ENCODE assay signal across 1 cellular context in the genomic region with DNA sequence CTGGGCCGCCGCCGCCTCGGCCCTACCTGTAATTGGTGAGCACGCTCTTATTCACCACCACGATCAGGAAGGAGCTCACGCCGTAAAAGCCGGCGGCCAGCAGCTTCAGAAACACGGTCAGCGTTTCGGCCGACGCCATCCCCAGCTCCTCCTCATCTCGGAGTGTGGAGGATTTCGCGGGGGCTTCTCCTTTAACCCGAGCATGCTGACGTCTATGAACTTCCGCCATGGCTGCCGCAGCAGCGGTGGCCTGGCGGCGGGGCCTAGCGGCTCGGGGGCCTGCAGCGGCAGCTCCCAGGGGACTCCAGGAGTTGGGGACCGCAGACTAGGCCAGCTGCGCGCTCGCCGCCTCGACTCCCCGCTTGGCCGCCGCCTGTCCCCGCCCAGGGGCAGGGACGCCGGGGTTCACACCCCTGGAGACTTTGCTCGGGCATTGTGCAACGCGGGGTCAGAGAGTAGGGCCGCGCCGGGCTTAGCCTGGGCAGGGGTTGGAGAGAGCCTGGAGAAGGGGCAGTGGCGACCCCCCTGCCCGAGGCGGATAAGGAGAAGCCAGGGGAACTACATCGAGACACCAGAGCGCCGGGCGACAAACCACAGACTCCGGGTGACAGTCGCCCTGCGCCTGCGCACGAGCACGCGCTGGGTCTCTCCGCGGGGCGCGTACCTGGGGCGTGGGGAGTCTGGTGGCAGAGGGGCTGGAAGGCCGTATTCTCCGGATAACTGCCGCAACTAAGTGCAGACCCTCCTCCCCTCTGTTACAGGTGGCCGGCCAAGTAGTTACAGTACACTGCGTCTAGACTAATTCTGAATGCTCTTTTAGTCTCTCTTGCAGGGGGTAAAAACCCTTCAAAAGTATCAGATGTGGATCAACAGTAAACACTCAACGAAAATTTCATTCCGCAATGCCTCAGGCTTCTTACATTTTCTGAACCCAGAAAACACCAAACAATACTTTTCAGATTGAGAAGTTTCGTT.
TF ChIP-seq lines count a peak whose summit lies in the region.

SLC35D1 (minus strand) TSS at position 364 of the 975 bp plus-strand sequence; CDS start at position 229, 135 bp downstream.

TF ChIP-seq in HepG2, 621 proteins besides CTCF, POLR2A, EP300 and RAD21 (continued from another document and continues in another):
- TF ChIP-seq, protein P1, sequence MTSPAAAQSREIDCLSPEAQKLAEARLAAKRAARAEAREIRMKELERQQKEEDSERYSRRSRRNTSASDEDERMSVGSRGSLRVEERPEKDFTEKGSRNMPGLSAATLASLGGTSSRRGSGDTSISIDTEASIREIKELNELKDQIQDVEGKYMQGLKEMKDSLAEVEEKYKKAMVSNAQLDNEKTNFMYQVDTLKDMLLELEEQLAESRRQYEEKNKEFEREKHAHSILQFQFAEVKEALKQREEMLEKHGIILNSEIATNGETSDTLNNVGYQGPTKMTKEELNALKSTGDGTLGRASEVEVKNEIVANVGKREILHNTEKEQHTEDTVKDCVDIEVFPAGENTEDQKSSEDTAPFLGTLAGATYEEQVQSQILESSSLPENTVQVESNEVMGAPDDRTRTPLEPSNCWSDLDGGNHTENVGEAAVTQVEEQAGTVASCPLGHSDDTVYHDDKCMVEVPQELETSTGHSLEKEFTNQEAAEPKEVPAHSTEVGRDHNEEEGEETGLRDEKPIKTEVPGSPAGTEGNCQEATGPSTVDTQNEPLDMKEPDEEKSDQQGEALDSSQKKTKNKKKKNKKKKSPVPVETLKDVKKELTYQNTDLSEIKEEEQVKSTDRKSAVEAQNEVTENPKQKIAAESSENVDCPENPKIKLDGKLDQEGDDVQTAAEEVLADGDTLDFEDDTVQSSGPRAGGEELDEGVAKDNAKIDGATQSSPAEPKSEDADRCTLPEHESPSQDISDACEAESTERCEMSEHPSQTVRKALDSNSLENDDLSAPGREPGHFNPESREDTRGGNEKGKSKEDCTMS (CRISPR knock-in tag; conservative IDR thresholded peaks at IDR 0.05), result no peak
- no peak for TF ChIP-seq ZFP36L2 (CRISPR knock-in tag; IDR thresholded peaks at IDR 0.05)
- TF ChIP-seq ZNF772 (CRISPR knock-in tag; IDR thresholded peaks at IDR 0.05), result peak; percentile 94
- TF ChIP-seq KLF16 (CRISPR knock-in tag; IDR thresholded peaks at IDR 0.05), result peak in 1 of 2 experiments; percentile 67; a peak in 1 of 4 replicates
- no peak; the same call in 1 of the 2 replicates for TF ChIP-seq ZFP36L1 (CRISPR knock-in tag; IDR thresholded peaks at IDR 0.05)
- TF ChIP-seq ZNF782 (CRISPR knock-in tag; IDR thresholded peaks at IDR 0.05; ENCODE audit: borderline replicate concordance), result peak; percentile 53; the same call in 1 of the 2 replicates
- TF ChIP-seq ZFP82 (CRISPR knock-in tag; IDR thresholded peaks at IDR 0.05; ENCODE audit: borderline replicate concordance), result peak; percentile 61; the same call in 1 of the 2 replicates
- 0 out of 2 replicates have a peak, but pooled peaks have one; percentile 74 for TF ChIP-seq ZSCAN22 (CRISPR knock-in tag; IDR thresholded peaks at IDR 0.05)
- TF ChIP-seq ZNF580 (CRISPR knock-in tag; IDR thresholded peaks at IDR 0.05; ENCODE audit: borderline replicate concordance, low read depth), result no peak; the same call in 1 of the 2 replicates
- TF ChIP-seq ZNF558 (CRISPR knock-in tag; IDR thresholded peaks at IDR 0.05; ENCODE audit: borderline replicate concordance), result peak; percentile 15; the same call in 1 of the 2 replicates
- TF ChIP-seq GATAD1 (CRISPR knock-in tag; IDR thresholded peaks at IDR 0.05), result peak; percentile 45; the same call in 1 of the 2 replicates
- TF ChIP-seq ZFYVE20 (CRISPR knock-in tag; IDR thresholded peaks at IDR 0.05; ENCODE audit: borderline replicate concordance, low read depth), result 0 out of 2 replicates have a peak, but pooled peaks have one; percentile 37
- TF ChIP-seq ZNF367 (CRISPR knock-in tag; IDR thresholded peaks at IDR 0.05; ENCODE audit: borderline replicate concordance), result no peak
- TF ChIP-seq AKAP8 (CRISPR knock-in tag; IDR thresholded peaks at IDR 0.05), result no peak
- TF ChIP-seq RXRB (CRISPR knock-in tag; IDR thresholded peaks at IDR 0.05; ENCODE audit: borderline replicate concordance), result peak; percentile 52; the same call in 1 of the 2 replicates
- TF ChIP-seq PRDM15 (CRISPR knock-in tag; IDR thresholded peaks at IDR 0.05), result no peak; the same call in 1 of the 2 replicates
- TF ChIP-seq, protein P2, sequence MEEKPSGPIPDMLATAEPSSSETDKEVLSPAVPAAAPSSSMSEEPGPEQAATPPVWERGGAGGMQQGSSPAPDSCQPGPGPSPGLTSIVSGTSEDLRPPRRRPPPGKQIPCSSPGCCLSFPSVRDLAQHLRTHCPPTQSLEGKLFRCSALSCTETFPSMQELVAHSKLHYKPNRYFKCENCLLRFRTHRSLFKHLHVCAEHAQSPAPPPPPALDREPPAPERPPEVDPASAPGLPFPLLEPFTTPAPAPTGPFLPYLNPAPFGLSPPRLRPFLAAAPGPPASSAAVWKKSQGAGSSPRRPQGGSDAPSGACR (CRISPR knock-in tag; IDR thresholded peaks at IDR 0.05), result peak; percentile 50; the same call in 1 of the 2 replicates
- TF ChIP-seq MYC (CRISPR knock-in tag; IDR thresholded peaks at IDR 0.05; ENCODE audit: borderline replicate concordance), result peak; percentile 79; the same call in 1 of the 2 replicates
- TF ChIP-seq, protein P3, sequence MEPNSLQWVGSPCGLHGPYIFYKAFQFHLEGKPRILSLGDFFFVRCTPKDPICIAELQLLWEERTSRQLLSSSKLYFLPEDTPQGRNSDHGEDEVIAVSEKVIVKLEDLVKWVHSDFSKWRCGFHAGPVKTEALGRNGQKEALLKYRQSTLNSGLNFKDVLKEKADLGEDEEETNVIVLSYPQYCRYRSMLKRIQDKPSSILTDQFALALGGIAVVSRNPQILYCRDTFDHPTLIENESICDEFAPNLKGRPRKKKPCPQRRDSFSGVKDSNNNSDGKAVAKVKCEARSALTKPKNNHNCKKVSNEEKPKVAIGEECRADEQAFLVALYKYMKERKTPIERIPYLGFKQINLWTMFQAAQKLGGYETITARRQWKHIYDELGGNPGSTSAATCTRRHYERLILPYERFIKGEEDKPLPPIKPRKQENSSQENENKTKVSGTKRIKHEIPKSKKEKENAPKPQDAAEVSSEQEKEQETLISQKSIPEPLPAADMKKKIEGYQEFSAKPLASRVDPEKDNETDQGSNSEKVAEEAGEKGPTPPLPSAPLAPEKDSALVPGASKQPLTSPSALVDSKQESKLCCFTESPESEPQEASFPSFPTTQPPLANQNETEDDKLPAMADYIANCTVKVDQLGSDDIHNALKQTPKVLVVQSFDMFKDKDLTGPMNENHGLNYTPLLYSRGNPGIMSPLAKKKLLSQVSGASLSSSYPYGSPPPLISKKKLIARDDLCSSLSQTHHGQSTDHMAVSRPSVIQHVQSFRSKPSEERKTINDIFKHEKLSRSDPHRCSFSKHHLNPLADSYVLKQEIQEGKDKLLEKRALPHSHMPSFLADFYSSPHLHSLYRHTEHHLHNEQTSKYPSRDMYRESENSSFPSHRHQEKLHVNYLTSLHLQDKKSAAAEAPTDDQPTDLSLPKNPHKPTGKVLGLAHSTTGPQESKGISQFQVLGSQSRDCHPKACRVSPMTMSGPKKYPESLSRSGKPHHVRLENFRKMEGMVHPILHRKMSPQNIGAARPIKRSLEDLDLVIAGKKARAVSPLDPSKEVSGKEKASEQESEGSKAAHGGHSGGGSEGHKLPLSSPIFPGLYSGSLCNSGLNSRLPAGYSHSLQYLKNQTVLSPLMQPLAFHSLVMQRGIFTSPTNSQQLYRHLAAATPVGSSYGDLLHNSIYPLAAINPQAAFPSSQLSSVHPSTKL (CRISPR knock-in tag; IDR thresholded peaks at IDR 0.05), result peak; percentile 86
- peak; percentile 55 for TF ChIP-seq HOXA5 (CRISPR knock-in tag; IDR thresholded peaks at IDR 0.05)
- no peak for TF ChIP-seq KAT2B (IDR thresholded peaks at IDR 0.05; ENCODE audit: borderline replicate concordance, low read depth, low read length)
- peak; percentile 4; the same call in 1 of the 2 replicates for TF ChIP-seq HINFP (CRISPR knock-in tag; IDR thresholded peaks at IDR 0.05; ENCODE audit: low read depth)
- no peak; the same call in 1 of the 2 replicates for TF ChIP-seq CBX5 (CRISPR knock-in tag; IDR thresholded peaks at IDR 0.05; ENCODE audit: borderline replicate concordance)
- no peak for TF ChIP-seq RFX3 (CRISPR knock-in tag; IDR thresholded peaks at IDR 0.05)
- TF ChIP-seq JUNB (CRISPR knock-in tag; IDR thresholded peaks at IDR 0.05; ENCODE audit: borderline replicate concordance), result 0 out of 2 replicates have a peak, but pooled peaks have one; percentile 28
- no peak for TF ChIP-seq ZNF605 (CRISPR knock-in tag; IDR thresholded peaks at IDR 0.05)
- no peak for TF ChIP-seq ZC3H4 (CRISPR knock-in tag; IDR thresholded peaks at IDR 0.05; ENCODE audit: borderline replicate concordance)
- TF ChIP-seq, protein P4, sequence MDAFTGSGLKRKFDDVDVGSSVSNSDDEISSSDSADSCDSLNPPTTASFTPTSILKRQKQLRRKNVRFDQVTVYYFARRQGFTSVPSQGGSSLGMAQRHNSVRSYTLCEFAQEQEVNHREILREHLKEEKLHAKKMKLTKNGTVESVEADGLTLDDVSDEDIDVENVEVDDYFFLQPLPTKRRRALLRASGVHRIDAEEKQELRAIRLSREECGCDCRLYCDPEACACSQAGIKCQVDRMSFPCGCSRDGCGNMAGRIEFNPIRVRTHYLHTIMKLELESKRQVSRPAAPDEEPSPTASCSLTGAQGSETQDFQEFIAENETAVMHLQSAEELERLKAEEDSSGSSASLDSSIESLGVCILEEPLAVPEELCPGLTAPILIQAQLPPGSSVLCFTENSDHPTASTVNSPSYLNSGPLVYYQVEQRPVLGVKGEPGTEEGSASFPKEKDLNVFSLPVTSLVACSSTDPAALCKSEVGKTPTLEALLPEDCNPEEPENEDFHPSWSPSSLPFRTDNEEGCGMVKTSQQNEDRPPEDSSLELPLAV (CRISPR knock-in tag; conservative IDR thresholded peaks at IDR 0.05; ENCODE audit: low read depth), result no peak
- TF ChIP-seq ZNF720 (CRISPR knock-in tag; IDR thresholded peaks at IDR 0.05), result no peak
- TF ChIP-seq ELF1 (CRISPR knock-in tag; IDR thresholded peaks at IDR 0.05), result no peak
- peak; percentile 89 for TF ChIP-seq POGZ (CRISPR knock-in tag; IDR thresholded peaks at IDR 0.05)
- peak; percentile 30 for TF ChIP-seq FOXA3 (CRISPR knock-in tag; IDR thresholded peaks at IDR 0.05)
- TF ChIP-seq, protein P5, sequence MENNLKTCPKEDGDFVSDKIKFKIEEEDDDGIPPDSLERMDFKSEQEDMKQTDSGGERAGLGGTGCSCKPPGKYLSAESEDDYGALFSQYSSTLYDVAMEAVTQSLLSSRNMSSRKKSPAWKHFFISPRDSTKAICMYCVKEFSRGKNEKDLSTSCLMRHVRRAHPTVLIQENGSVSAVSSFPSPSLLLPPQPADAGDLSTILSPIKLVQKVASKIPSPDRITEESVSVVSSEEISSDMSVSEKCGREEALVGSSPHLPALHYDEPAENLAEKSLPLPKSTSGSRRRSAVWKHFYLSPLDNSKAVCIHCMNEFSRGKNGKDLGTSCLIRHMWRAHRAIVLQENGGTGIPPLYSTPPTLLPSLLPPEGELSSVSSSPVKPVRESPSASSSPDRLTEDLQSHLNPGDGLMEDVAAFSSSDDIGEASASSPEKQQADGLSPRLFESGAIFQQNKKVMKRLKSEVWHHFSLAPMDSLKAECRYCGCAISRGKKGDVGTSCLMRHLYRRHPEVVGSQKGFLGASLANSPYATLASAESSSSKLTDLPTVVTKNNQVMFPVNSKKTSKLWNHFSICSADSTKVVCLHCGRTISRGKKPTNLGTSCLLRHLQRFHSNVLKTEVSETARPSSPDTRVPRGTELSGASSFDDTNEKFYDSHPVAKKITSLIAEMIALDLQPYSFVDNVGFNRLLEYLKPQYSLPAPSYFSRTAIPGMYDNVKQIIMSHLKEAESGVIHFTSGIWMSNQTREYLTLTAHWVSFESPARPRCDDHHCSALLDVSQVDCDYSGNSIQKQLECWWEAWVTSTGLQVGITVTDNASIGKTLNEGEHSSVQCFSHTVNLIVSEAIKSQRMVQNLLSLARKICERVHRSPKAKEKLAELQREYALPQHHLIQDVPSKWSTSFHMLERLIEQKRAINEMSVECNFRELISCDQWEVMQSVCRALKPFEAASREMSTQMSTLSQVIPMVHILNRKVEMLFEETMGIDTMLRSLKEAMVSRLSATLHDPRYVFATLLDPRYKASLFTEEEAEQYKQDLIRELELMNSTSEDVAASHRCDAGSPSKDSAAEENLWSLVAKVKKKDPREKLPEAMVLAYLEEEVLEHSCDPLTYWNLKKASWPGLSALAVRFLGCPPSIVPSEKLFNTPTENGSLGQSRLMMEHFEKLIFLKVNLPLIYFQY (CRISPR knock-in tag; IDR thresholded peaks at IDR 0.05; ENCODE audit: borderline replicate concordance), result 0 out of 2 replicates have a peak, but pooled peaks have one; percentile 14
- peak; percentile 81 for TF ChIP-seq RARA (CRISPR knock-in tag; IDR thresholded peaks at IDR 0.05)
- no peak for TF ChIP-seq ATAD3A (CRISPR knock-in tag; IDR thresholded peaks at IDR 0.05)
